In genomic region chr3:42880183-42880582, GRCh38 we compare ENCODE assay signal across 9 cellular contexts. TPM values are rescaled to one million over a fixed set of nuclear protein-coding genes. Genes with fewer than 3 reads are reported as not detected.
DNase-seq lines count a peak whose midpoint lies in the region; ATAC-seq and TF ChIP-seq lines count a peak whose summit lies in the region.
"Had no signal": no experiment of that assay in that cellular context is flagged by ENCODE, and none has a peak within 500 bp of the region (broad histone marks: within the 10 kb centered on the region; RNA-seq: fewer than 3 reads in every experiment).

No MANE protein-coding gene starts in this region.

- no peaks in the 10 kb centered on the region for H3K36me3 Mint-ChIP-seq in activated CD4-positive, alpha-beta T cell treated with anti-CD3 and anti-CD28 coated beads, Interleukin-2, amount 10 ng/mL, durations not matched to agents 24 days and 14 days (ENCODE audit: low read depth)
- no peaks in the 10 kb centered on the region for H3K36me3 Mint-ChIP-seq in activated naive CD8-positive, alpha-beta T cell treated with anti-CD3 and anti-CD28 coated beads for 36 hours
- H3K36me3 Mint-ChIP-seq in immature natural killer cell, result no peaks in the 10 kb centered on the region

- no peak overlapping the region for H3K27ac Mint-ChIP-seq in activated CD4-positive, alpha-beta T cell treated with anti-CD3 and anti-CD28 coated beads, Interleukin-2, amount 10 ng/mL, durations not matched to agents 24 days and 14 days
- H3K27ac Mint-ChIP-seq in activated naive CD8-positive, alpha-beta T cell treated with anti-CD3 and anti-CD28 coated beads for 36 hours, result no peak overlapping the region
- peak overlapping the region in 5 of 6 donors; percentile 36 to 79 (median 68) for H3K27ac Mint-ChIP-seq in immature natural killer cell
- peak overlapping the region; percentile 4 to 88 for H3K27ac Mint-ChIP-seq in stimulated activated naive CD8-positive, alpha-beta T cell treated with anti-CD3 and anti-CD28 coated beads, Interleukin-15, amount 100 ng/mL, for 72 hours

- intact Hi-C loops in activated CD4-positive, alpha-beta T cell treated with anti-CD3 and anti-CD28 coated beads, Interleukin-2, amount 10 ng/mL, durations not matched to agents 24 days and 14 days (cut with micrococcal nuclease), result loop anchor here (2.0 kb wide), 1 partner anchor 241 kb away; no protein-coding TSS in a partner anchor

- H3K27me3 Mint-ChIP-seq in activated CD4-positive, alpha-beta T cell treated with anti-CD3 and anti-CD28 coated beads, Interleukin-2, amount 10 ng/mL, durations not matched to agents 24 days and 14 days, result peaks cover 12% of the 10 kb centered on the region
- H3K27me3 Mint-ChIP-seq in activated naive CD8-positive, alpha-beta T cell treated with anti-CD3 and anti-CD28 coated beads for 36 hours, result no peaks in the 10 kb centered on the region
- H3K27me3 Mint-ChIP-seq in immature natural killer cell (ENCODE audit: low read depth in 3 of 3), result peaks cover 0 to 5% (median 0%) of the 10 kb centered on the region in 3 donors
- no peaks in the 10 kb centered on the region for H3K27me3 Mint-ChIP-seq in stimulated activated naive CD8-positive, alpha-beta T cell treated with anti-CD3 and anti-CD28 coated beads, Interleukin-15, amount 100 ng/mL, for 72 hours

- ATAC-seq in stimulated activated naive CD8-positive, alpha-beta T cell treated with anti-CD3 and anti-CD28 coated beads, Interleukin-15, amount 100 ng/mL, for 72 hours, result no peak
- ATAC-seq in GM18505 (IDR thresholded peaks at IDR 0.05; ENCODE audit: unreplicated experiment) (no peak), GM21576 (IDR thresholded peaks at IDR 0.05; ENCODE audit: unreplicated experiment) (no peak)

- peak overlapping the region; percentile 87 for H3K4me3 Mint-ChIP-seq in activated CD4-positive, alpha-beta T cell treated with anti-CD3 and anti-CD28 coated beads, Interleukin-2, amount 10 ng/mL, durations not matched to agents 24 days and 14 days
- H3K4me3 Mint-ChIP-seq in activated naive CD8-positive, alpha-beta T cell treated with anti-CD3 and anti-CD28 coated beads for 36 hours, result peak overlapping the region; percentile 83
- peak overlapping the region; percentile 51 to 89 (median 79) for H3K4me3 Mint-ChIP-seq in immature natural killer cell
- H3K4me3 Mint-ChIP-seq in stimulated activated naive CD8-positive, alpha-beta T cell treated with anti-CD3 and anti-CD28 coated beads, Interleukin-15, amount 100 ng/mL, for 72 hours, result peak overlapping the region; percentile 82 to 86

- TF ChIP-seq POLR2A in GM18505 (IDR thresholded peaks at IDR 0.05; ENCODE audit: borderline replicate concordance, extremely low read depth, insufficient read depth, insufficient read length), result no peak

- peaks cover 11% of the 10 kb centered on the region for H3K4me1 Mint-ChIP-seq in activated CD4-positive, alpha-beta T cell treated with anti-CD3 and anti-CD28 coated beads, Interleukin-2, amount 10 ng/mL, durations not matched to agents 24 days and 14 days
- H3K4me1 Mint-ChIP-seq in activated naive CD8-positive, alpha-beta T cell treated with anti-CD3 and anti-CD28 coated beads for 36 hours, result peaks cover 15% of the 10 kb centered on the region
- peaks cover 9 to 10% of the 10 kb centered on the region in 2 donors for H3K4me1 Mint-ChIP-seq in immature natural killer cell
- H3K4me1 Mint-ChIP-seq in stimulated activated naive CD8-positive, alpha-beta T cell treated with anti-CD3 and anti-CD28 coated beads, Interleukin-15, amount 100 ng/mL, for 72 hours, result peaks cover 21% of the 10 kb centered on the region

- no peak for DNase-seq in activated CD4-positive, alpha-beta T cell treated with anti-CD3 and anti-CD28 coated beads, Interleukin-2, amount 10 ng/mL, durations not matched to agents 24 days and 14 days
- no peak for DNase-seq in activated CD4-positive, alpha-beta T cell treated with anti-CD3 and anti-CD28 coated beads, Interleukin-2, amount 50 U/mL, for 1 hour
- DNase-seq in activated naive CD8-positive, alpha-beta T cell treated with anti-CD3 and anti-CD28 coated beads for 36 hours, result no peak
- DNase-seq in immature natural killer cell, result peak in 1 of 3 donors; percentile 3
- DNase-seq in stimulated activated naive CD8-positive, alpha-beta T cell treated with anti-CD3 and anti-CD28 coated beads, Interleukin-15, amount 100 ng/mL, for 72 hours, result no peak
- no peak for DNase-seq in NCI-H1105 treated with DMSO at 0.1 percent for 48 hours (lab: John Stamatoyannopoulos, UW)

- no peaks in the 10 kb centered on the region for H3K9me3 Mint-ChIP-seq in activated CD4-positive, alpha-beta T cell treated with anti-CD3 and anti-CD28 coated beads, Interleukin-2, amount 10 ng/mL, durations not matched to agents 24 days and 14 days
- H3K9me3 Mint-ChIP-seq in activated naive CD8-positive, alpha-beta T cell treated with anti-CD3 and anti-CD28 coated beads for 36 hours, result no peaks in the 10 kb centered on the region
- H3K9me3 Mint-ChIP-seq in immature natural killer cell, result no peaks in the 10 kb centered on the region
- H3K9me3 Mint-ChIP-seq in stimulated activated naive CD8-positive, alpha-beta T cell treated with anti-CD3 and anti-CD28 coated beads, Interleukin-15, amount 100 ng/mL, for 72 hours, result no peaks in the 10 kb centered on the region

RNA-seq across cellular contexts. Expression of gene CYP8B1, which starts 4.5 kb away (rescaled TPM):
- total RNA-seq in activated CD4-positive, alpha-beta T cell treated with anti-CD3 and anti-CD28 coated beads, Interleukin-2, amount 10 ng/mL, durations not matched to agents 24 days and 14 days, result not detected in 2 replicates
- total RNA-seq in activated naive CD8-positive, alpha-beta T cell treated with anti-CD3 and anti-CD28 coated beads for 36 hours, result not detected
- not detected for polyA plus RNA-seq in immature natural killer cell
- total RNA-seq: HT1080 had no signal

RNA-seq across cellular contexts. Expression of gene ZNF662, which starts 25.8 kb away (rescaled TPM):
- total RNA-seq in activated CD4-positive, alpha-beta T cell treated with anti-CD3 and anti-CD28 coated beads, Interleukin-2, amount 10 ng/mL, durations not matched to agents 24 days and 14 days, result 0.12 and 0.19 TPM in 2 replicates
- 1 to 10 TPM; 4.9 to 5.3 TPM for total RNA-seq in activated naive CD8-positive, alpha-beta T cell treated with anti-CD3 and anti-CD28 coated beads for 36 hours
- polyA plus RNA-seq in immature natural killer cell, result under 1 TPM in 1 of 3 donors, not detected in 2; 0.16 TPM
- total RNA-seq: HT1080 had no signal

Comparison
In these comparisons a context has a peak if more than half of its experiments do, and no peak if none do; other contexts are left out.
1. H3K27ac Mint-ChIP-seq: peak in immature natural killer cell (5 of 6) and stimulated activated naive CD8-positive, alpha-beta T cell treated with anti-CD3 and anti-CD28 coated beads, Interleukin-15, amount 100 ng/mL, for 72 hours (2 of 2); none in activated CD4-positive, alpha-beta T cell treated with anti-CD3 and anti-CD28 coated beads, Interleukin-2, amount 10 ng/mL, durations not matched to agents 24 days and 14 days (single experiment) and activated naive CD8-positive, alpha-beta T cell treated with anti-CD3 and anti-CD28 coated beads for 36 hours (single experiment).
2. Peak in every context shown above with its lines, with median percentiles within 50 percentile points of each other: H3K4me3 Mint-ChIP-seq.